ENCODE assay signal across 8 cellular contexts in the genomic region with DNA sequence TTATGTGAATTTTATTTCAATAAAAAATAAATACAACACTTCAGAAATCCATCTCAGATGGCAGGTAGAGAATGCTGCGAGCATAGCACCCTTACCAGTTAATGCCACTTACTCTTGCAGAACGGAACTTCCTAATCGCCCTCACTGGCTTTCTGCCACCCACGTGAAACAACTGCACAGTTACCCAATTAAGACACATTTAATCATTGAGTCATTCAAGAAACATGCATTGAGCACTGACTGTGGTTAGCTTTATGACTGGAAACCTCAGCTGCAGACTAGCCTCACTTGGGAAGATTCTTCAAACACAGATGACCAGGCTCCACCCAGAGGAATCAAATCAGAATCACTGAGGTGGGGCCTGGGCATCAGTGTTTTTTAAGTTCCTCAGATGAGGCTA. TPM values are rescaled to one million over a fixed set of nuclear protein-coding genes. Genes with fewer than 3 reads are reported as not detected.
DNase-seq lines count a peak whose midpoint lies in the region; ATAC-seq and TF ChIP-seq lines count a peak whose summit lies in the region.

No MANE protein-coding gene starts in this region.

- TF ChIP-seq CTCF in BJ (IDR thresholded peaks at IDR 0.05; ENCODE audit: insufficient read depth, low read depth, low read length), result no peak
- TF ChIP-seq CTCF in coronary artery (IDR thresholded peaks at IDR 0.05), result no peak

- H3K27ac ChIP-seq in coronary artery, result peak overlapping the region; percentile 20 to 79
- peak overlapping the region; percentile 83 for H3K27ac ChIP-seq in skeletal muscle tissue (ENCODE audit: low read depth, low read length)
- no peak overlapping the region for H3K27ac ChIP-seq in neuronal stem cell (replicated peaks; ENCODE audit: low read length)

- ATAC-seq in GM21447 (IDR thresholded peaks at IDR 0.05; ENCODE audit: unreplicated experiment), result peak; percentile 59

- no peak overlapping the region for H2BK15ac ChIP-seq in neuronal stem cell (ENCODE audit: low read length)

- POLR2A ChIA-PET in BJ (lab: Charles Lee), result no interaction called here

- no peak overlapping the region for H4K8ac ChIP-seq in neuronal stem cell (ENCODE audit: low read depth, low read length)

- H4K91ac ChIP-seq in neuronal stem cell (ENCODE audit: low read depth, low read length, poor library complexity), result no peak overlapping the region

- H3K36me3 ChIP-seq in BJ (ENCODE audit: control insufficient read depth, insufficient read depth, low read length) (no peaks in the 10 kb centered on the region), skeletal muscle tissue (ENCODE audit: control insufficient read depth in 3 of 3, insufficient read depth in 3 of 3, low read length in 3 of 3) (no peaks in the 10 kb centered on the region), neuronal stem cell (replicated peaks in 1 of 2; ENCODE audit: control insufficient read depth in 2 of 2, insufficient read depth in 2 of 2, low read length in 2 of 2) (no peaks in the 10 kb centered on the region)

- H2AK5ac ChIP-seq in neuronal stem cell (ENCODE audit: low read depth, low read length), result no peak overlapping the region

- H2BK12ac ChIP-seq in neuronal stem cell (ENCODE audit: low read length), result no peak overlapping the region

- DNase-seq in BJ (ENCODE audit: low read depth) (peak; percentile 98), NCI-H460 (ENCODE audit: extremely low read depth, low read depth) (peak; percentile 52), coronary artery (ENCODE audit: low spot score) (peak; percentile 93), NCI-H2227 treated with DMSO at 0.1 percent for 48 hours (lab: John Stamatoyannopoulos, UW) (no peak), mucosa of gallbladder (ENCODE audit: low spot score) (no peak), neuronal stem cell (ENCODE audit: low spot score) (no peak)

- no peaks in the 10 kb centered on the region for H3K9me3 ChIP-seq in skeletal muscle tissue (ENCODE audit: control insufficient read depth in 3 of 3, low read length in 3 of 3)
- no peaks in the 10 kb centered on the region for H3K9me3 ChIP-seq in neuronal stem cell (replicated peaks in 1 of 2; ENCODE audit: control insufficient read depth in 2 of 2, insufficient read depth in 1 of 2, low read depth in 1 of 2, low read length in 2 of 2)

- no peak overlapping the region for H3K14ac ChIP-seq in neuronal stem cell (ENCODE audit: low read length)

- H2BK5ac ChIP-seq in neuronal stem cell (ENCODE audit: low read length), result no peak overlapping the region

- no peaks in the 10 kb centered on the region for H3K79me1 ChIP-seq in neuronal stem cell (ENCODE audit: low read depth, low read length)

- no CpG with 5 or more reads among the region's 4 CpGs for WGBS in neuronal stem cell (ENCODE audit: extremely low coverage in 2 of 2, insufficient read length in 2 of 2, insufficient replicate concordance in 1 of 2), 2 donors

- H3K23ac ChIP-seq in neuronal stem cell (ENCODE audit: low read depth, low read length, poor library complexity), result no peak overlapping the region

- H3K9ac ChIP-seq in skeletal muscle tissue (ENCODE audit: low read depth in 1 of 3, low read length in 3 of 3), result peak overlapping the region in 1 of 3 donors; percentile 56
- no peak overlapping the region for H3K9ac ChIP-seq in neuronal stem cell (ENCODE audit: low read depth, low read length, poor library complexity)

- H3K4ac ChIP-seq in neuronal stem cell (ENCODE audit: low read length), result no peak overlapping the region

- H3K27me3 ChIP-seq in BJ (ENCODE audit: control insufficient read depth, insufficient read depth, low read length) (no peaks in the 10 kb centered on the region), skeletal muscle tissue (ENCODE audit: control insufficient read depth in 3 of 3, insufficient read depth in 3 of 3, low read length in 3 of 3) (no peaks in the 10 kb centered on the region), neuronal stem cell (ENCODE audit: control insufficient read depth in 3 of 3, insufficient read depth in 3 of 3, low read depth in 1 of 3, low read length in 3 of 3) (peaks cover 0 to 9% (median 0%) of the 10 kb centered on the region in 3 experiments)

- H3K4me3 ChIP-seq in BJ (ENCODE audit: low read depth, low read length) (no peak overlapping the region), coronary artery (no peak overlapping the region), skeletal muscle tissue (ENCODE audit: low read length in 3 of 3) (no peak overlapping the region), neuronal stem cell (ENCODE audit: low read length in 2 of 2) (no peak overlapping the region)

- H2AFZ ChIP-seq in neuronal stem cell (ENCODE audit: low read length), result no peak overlapping the region

- H2BK120ac ChIP-seq in neuronal stem cell (ENCODE audit: low read depth, low read length), result no peak overlapping the region

- CTCF ChIA-PET in BJ (lab: Yijun Ruan, JAX), result no interaction called here

- peaks cover 0 to 19% (median 5%) of the 10 kb centered on the region in 3 donors for H3K4me1 ChIP-seq in skeletal muscle tissue (ENCODE audit: control insufficient read depth in 3 of 3, insufficient read depth in 3 of 3, low read length in 3 of 3)
- H3K4me1 ChIP-seq in neuronal stem cell (ENCODE audit: control insufficient read depth in 2 of 2, insufficient read depth in 1 of 2, low read depth in 1 of 2, low read length in 2 of 2), result peaks cover 0 to 2% of the 10 kb centered on the region in 2 donors

- no peak overlapping the region for H3K4me2 ChIP-seq in neuronal stem cell (ENCODE audit: insufficient read depth, low read length, poor library complexity, severe bottlenecking)

- no peak overlapping the region for H3K18ac ChIP-seq in neuronal stem cell (ENCODE audit: low read length)

RNA-seq across cellular contexts. Expression of a gene that starts 5.6 kb away (rescaled TPM):
- 1,102 and 1,967 TPM in 2 replicates for polyA plus RNA-seq in BJ (2011; rRNA removed)
- 235 and 255 TPM in 2 replicates for polyA minus RNA-seq in BJ (2011; rRNA and poly(A)+ RNA removed)
- 60.7 and 67.1 TPM in 2 replicates for total RNA-seq in NCI-H460 (2014; rRNA removed; shearing (Covaris generic))
- 219 and 243 TPM in 2 replicates for polyA plus RNA-seq in NCI-H460 (2014; cell fraction: nucleus; rRNA removed)
- total RNA-seq in skeletal muscle tissue, result 35.0 TPM
- total RNA-seq in mucosa of gallbladder, result 111 TPM
- 104 TPM for polyA plus RNA-seq in neuronal stem cell (2013, experiment 1 of 2)
- 101 TPM for polyA plus RNA-seq in neuronal stem cell (2013, experiment 2 of 2)

RNA-seq across cellular contexts. Expression of a gene that starts 23.4 kb away (rescaled TPM):
- 14.0 and 25.5 TPM in 2 replicates for polyA plus RNA-seq in BJ (2011; rRNA removed)
- polyA minus RNA-seq in BJ (2011; rRNA and poly(A)+ RNA removed), result 5.9 and 10.1 TPM in 2 replicates
- total RNA-seq in NCI-H460 (2014; rRNA removed; shearing (Covaris generic)), result 5.4 and 7.1 TPM in 2 replicates
- polyA plus RNA-seq in NCI-H460 (2014; cell fraction: nucleus; rRNA removed), result 40.7 and 46.5 TPM in 2 replicates
- total RNA-seq in skeletal muscle tissue (6.3 TPM), mucosa of gallbladder (3.9 TPM)
- polyA plus RNA-seq in neuronal stem cell (2013, experiment 1 of 2), result 14.9 TPM
- polyA plus RNA-seq in neuronal stem cell (2013, experiment 2 of 2), result 14.3 TPM

Comparison
In these comparisons a context has a peak if more than half of its experiments do, and no peak if none do; other contexts are left out.
1. DNase-seq: peak in BJ (single experiment), NCI-H460 (single experiment) and coronary artery (single experiment); none in NCI-H2227 treated with DMSO at 0.1 percent for 48 hours (single experiment), mucosa of gallbladder (single experiment) and neuronal stem cell (single experiment).